Comparison of ENCODE assay signal across 18 cellular contexts in the genomic region with DNA sequence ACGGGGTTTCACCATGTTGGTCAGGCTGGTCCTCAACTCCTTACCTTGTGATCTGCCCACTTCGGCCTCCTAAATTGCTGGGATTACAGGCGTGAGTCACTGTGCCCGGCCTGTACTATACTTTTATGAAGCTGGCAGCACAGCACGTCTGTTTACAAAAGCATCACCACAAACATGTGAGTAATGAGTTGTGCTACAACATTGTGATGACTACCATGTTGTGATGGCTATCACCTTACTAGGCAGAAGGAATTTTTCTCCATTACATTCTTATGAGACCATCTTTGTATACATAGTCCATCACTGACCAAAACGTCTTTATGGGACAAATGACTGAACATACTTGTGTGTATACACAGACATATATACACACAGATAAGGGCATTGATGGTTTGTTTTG.
"Had no signal": no experiment of that assay in that cellular context is flagged by ENCODE, and none has a peak within 500 bp of the region (broad histone marks: within the 10 kb centered on the region; RNA-seq: fewer than 3 reads in every experiment).

No MANE protein-coding gene starts in this region.

- H3K4me1 ChIP-seq: colonic mucosa, gastroesophageal sphincter, left lung, tibial nerve had no signal

- H3K27ac ChIP-seq: cardiac muscle cell, colonic mucosa, gastroesophageal sphincter, left lung, tibial nerve had no signal

- H3K4me1 Mint-ChIP-seq: memory B cell, nephron had no signal

- H3K9me3 ChIP-seq: colonic mucosa, gastroesophageal sphincter, tibial nerve had no signal

- H3K27ac Mint-ChIP-seq: activated naive CD8-positive, alpha-beta T cell; activated T-cell treated with anti-CD3 and anti-CD28 coated beads, Interleukin-2, amount 50 U/mL, for 24 hours; memory B cell; nephron; stimulated activated naive B cell treated with anti-CD40 and anti-IgM and Interleukin-4, amounts not matched to agents 10 μg/mL and 1 μg/mL and 100 μg/mL, for 72 hours; T-helper 1 cell treated with Interleukin-12 subunit alpha and Interleukin-12 subunit beta and Interleukin-4 antibody, amounts not matched to agents 30 μg/mL and 1 μg/mL, for 36 hours had no signal

- H3K36me3 ChIP-seq: cardiac muscle cell, colonic mucosa, gastroesophageal sphincter, left lung, tibial nerve had no signal

- ATAC-seq: gastroesophageal sphincter; left lung; sciatic nerve; stimulated activated naive B cell treated with anti-CD40 and anti-IgM and Interleukin-4, amounts not matched to agents 10 μg/mL and 1 μg/mL and 100 μg/mL, for 72 hours had no signal

- H3K27me3 ChIP-seq: cardiac muscle cell, colonic mucosa, gastroesophageal sphincter, left lung, tibial nerve had no signal

- H3K9me3 Mint-ChIP-seq: nephron had no signal

- H3K4me3 ChIP-seq: cardiac muscle cell, colonic mucosa, gastroesophageal sphincter, left lung, tibial nerve had no signal

- H3K36me3 Mint-ChIP-seq: activated naive CD8-positive, alpha-beta T cell; memory B cell; stimulated activated naive B cell treated with anti-CD40 and anti-IgM and Interleukin-4, amounts not matched to agents 10 μg/mL and 1 μg/mL and 100 μg/mL, for 72 hours had no signal

- H3K4me3 Mint-ChIP-seq: activated naive CD8-positive, alpha-beta T cell; activated T-cell treated with anti-CD3 and anti-CD28 coated beads, Interleukin-2, amount 50 U/mL, for 24 hours; memory B cell; nephron; stimulated activated naive B cell treated with anti-CD40 and anti-IgM and Interleukin-4, amounts not matched to agents 10 μg/mL and 1 μg/mL and 100 μg/mL, for 72 hours; T-helper 1 cell treated with Interleukin-12 subunit alpha and Interleukin-12 subunit beta and Interleukin-4 antibody, amounts not matched to agents 30 μg/mL and 1 μg/mL, for 36 hours had no signal

- DNase-seq: activated CD4-positive, alpha-beta T cell treated with anti-CD3 and anti-CD28 coated beads, Interleukin-2, amount 50 U/mL, for 4 hours; activated CD4-positive, CD25-positive, alpha-beta regulatory T cell; activated gamma-delta T cell; activated T-cell treated with anti-CD3 and anti-CD28 coated beads, Interleukin-2, amount 50 U/mL, for 24 hours; aorta; colonic mucosa; effector CD4-positive, alpha-beta T cell; left lung; stimulated activated CD4-positive, alpha-beta T cell treated with anti-CD3 and anti-CD28 coated beads, Interleukin-2, amount 100 ng/mL, for 24 hours; stimulated activated naive B cell treated with anti-CD40 and anti-IgM and Interleukin-4, amounts not matched to agents 10 μg/mL and 1 μg/mL and 100 μg/mL, for 72 hours had no signal

- H3K27me3 Mint-ChIP-seq: activated naive CD8-positive, alpha-beta T cell; activated T-cell treated with anti-CD3 and anti-CD28 coated beads, Interleukin-2, amount 50 U/mL, for 24 hours; stimulated activated naive B cell treated with anti-CD40 and anti-IgM and Interleukin-4, amounts not matched to agents 10 μg/mL and 1 μg/mL and 100 μg/mL, for 72 hours had no signal
